ENCODE assay signal across 1 cellular context in genomic region chr7:157409149-157409752, GRCh38.
TF ChIP-seq lines count a peak whose summit lies in the region.

No MANE protein-coding gene starts in this region.

TF ChIP-seq in WTC11, 78 proteins besides CTCF, POLR2A, EP300 and RAD21 (continued from another document):
- TF ChIP-seq, protein P1, sequence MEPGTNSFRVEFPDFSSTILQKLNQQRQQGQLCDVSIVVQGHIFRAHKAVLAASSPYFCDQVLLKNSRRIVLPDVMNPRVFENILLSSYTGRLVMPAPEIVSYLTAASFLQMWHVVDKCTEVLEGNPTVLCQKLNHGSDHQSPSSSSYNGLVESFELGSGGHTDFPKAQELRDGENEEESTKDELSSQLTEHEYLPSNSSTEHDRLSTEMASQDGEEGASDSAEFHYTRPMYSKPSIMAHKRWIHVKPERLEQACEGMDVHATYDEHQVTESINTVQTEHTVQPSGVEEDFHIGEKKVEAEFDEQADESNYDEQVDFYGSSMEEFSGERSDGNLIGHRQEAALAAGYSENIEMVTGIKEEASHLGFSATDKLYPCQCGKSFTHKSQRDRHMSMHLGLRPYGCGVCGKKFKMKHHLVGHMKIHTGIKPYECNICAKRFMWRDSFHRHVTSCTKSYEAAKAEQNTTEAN (CRISPR knock-in tag; IDR thresholded peaks at IDR 0.05) = no peak
- TF ChIP-seq NFATC4 (CRISPR knock-in tag; IDR thresholded peaks at IDR 0.05) (no peak), JAZF1 (CRISPR knock-in tag; IDR thresholded peaks at IDR 0.05) (no peak), FOXP1 (CRISPR knock-in tag; IDR thresholded peaks at IDR 0.05; ENCODE audit: borderline replicate concordance) (no peak)
